9 cellular contexts compared by ENCODE assay signal in genomic region chr14:72513994-72514659, GRCh38.
DNase-seq lines count a peak whose midpoint lies in the region; ATAC-seq, FAIRE-seq and TF ChIP-seq lines count a peak whose summit lies in the region.
"Had no signal": no experiment of that assay in that cellular context is flagged by ENCODE, and none has a peak within 500 bp of the region (broad histone marks: within the 10 kb centered on the region; RNA-seq: fewer than 3 reads in every experiment).

No MANE protein-coding gene starts in this region.

- H3K9ac ChIP-seq in HCT116 (ENCODE audit: low read length), result no peak overlapping the region

- ATAC-seq in HCT116 (peak; percentile 79), HG03571 (IDR thresholded peaks at IDR 0.05; ENCODE audit: unreplicated experiment) (no peak), HG03097 (IDR thresholded peaks at IDR 0.05; ENCODE audit: low FRiP score, unreplicated experiment) (no peak)

- H3K79me2 ChIP-seq in HCT116 (ENCODE audit: insufficient read depth, low read length), result no peaks in the 10 kb centered on the region

- no peaks in the 10 kb centered on the region for H3K9me2 ChIP-seq in HCT116 (ENCODE audit: insufficient read depth)

- no peak overlapping the region for H3K4me3 ChIP-seq in Caco-2 (ENCODE audit: low read depth, low read length)
- no peak overlapping the region for H3K4me3 ChIP-seq in HCT116 (replicated peaks in 1 of 2; ENCODE audit: low read depth in 1 of 2, low read length in 2 of 2)
- H3K4me3 ChIP-seq in small intestine (ENCODE audit: low read depth in 1 of 2, low read length in 2 of 2), result no peak overlapping the region

- H3K36me3 ChIP-seq in Caco-2 (ENCODE audit: control insufficient read depth, insufficient read depth, low read length) (no peaks in the 10 kb centered on the region), HCT116 (ENCODE audit: control insufficient read depth in 1 of 2, insufficient read depth in 2 of 2, low read length in 2 of 2) (no peaks in the 10 kb centered on the region), small intestine (ENCODE audit: control insufficient read depth in 2 of 2, insufficient read depth in 2 of 2, low read length in 2 of 2) (no peaks in the 10 kb centered on the region)

- H3K27ac Mint-ChIP-seq in Caco-2 (ENCODE audit: unreplicated experiment), result no peak overlapping the region
- H3K27ac Mint-ChIP-seq: memory B cell had no signal

- H3K4me1 ChIP-seq in Caco-2, result no peaks in the 10 kb centered on the region
- H3K4me1 ChIP-seq in HCT116 (ENCODE audit: control insufficient read depth in 1 of 2, insufficient read depth in 2 of 2, low read length in 2 of 2), result no peaks in the 10 kb centered on the region
- no peaks in the 10 kb centered on the region for H3K4me1 ChIP-seq in small intestine (ENCODE audit: control insufficient read depth in 2 of 2, insufficient read depth in 1 of 2, low read depth in 1 of 2, low read length in 1 of 2)

- FAIRE-seq in small intestine (lab: Jason Lieb, UNC), result no peak

- intact Hi-C loops in Caco-2 (cut with micrococcal nuclease; ENCODE audit: unreplicated experiment), result loop anchor here (1.0 kb wide), 1 partner anchor 434 kb away; no protein-coding TSS in a partner anchor
- intact Hi-C loops in HCT116 (cut with micrococcal nuclease), result loop anchor here (1.0 to 5.0 kb wide), 2 partner anchors 434 to 958 kb away; no protein-coding TSS in a partner anchor

- POLR2A ChIA-PET in Caco-2 (lab: Charles Lee) (no interaction called here), HCT116 (lab: Charles Lee) (interaction anchor here (1.2 kb wide), 1 partner anchor 380 kb away, joined by 4 read pairs; the partner anchor contains the start of gene DPF3)

- H4K20me1 ChIP-seq in HCT116 (ENCODE audit: insufficient read depth), result no peaks in the 10 kb centered on the region

- 40 to 47% (median 41%) methylated on average over 11 of the region's 11 CpGs for WGBS in small intestine, 3 donors

- no peaks in the 10 kb centered on the region for H3K9me3 ChIP-seq in Caco-2
- no peaks in the 10 kb centered on the region for H3K9me3 ChIP-seq in HCT116 (ENCODE audit: control insufficient read depth in 1 of 2, insufficient read depth in 1 of 2, low read depth in 1 of 2, low read length in 2 of 2)
- no peaks in the 10 kb centered on the region for H3K9me3 ChIP-seq in small intestine (ENCODE audit: control insufficient read depth, low read depth)

- peak; percentile 63 to 66 for TF ChIP-seq CTCF in Caco-2 (IDR thresholded peaks at IDR 0.05; ENCODE audit: insufficient read depth in 1 of 2, low read depth in 1 of 2, low read length in 1 of 2, severe bottlenecking in 1 of 2, unreplicated experiment in 1 of 2)
- TF ChIP-seq CTCF in HCT116 (IDR thresholded peaks at IDR 0.05 in 2 of 3, conservative IDR thresholded peaks at IDR 0.05 in 1 of 3; ENCODE audit: borderline replicate concordance in 1 of 3, insufficient read depth in 1 of 3, low read depth in 2 of 3, low read length in 2 of 3), result peak; percentile 54 to 83 (median 82); a peak in 5 of 6 replicates

- no peak overlapping the region for H3K4me2 ChIP-seq in HCT116 (ENCODE audit: low read length)

- no peak overlapping the region for H2AFZ ChIP-seq in HCT116 (ENCODE audit: low read depth, low read length, poor library complexity, severe bottlenecking)

- no peaks in the 10 kb centered on the region for H3K9me3 Mint-ChIP-seq in Caco-2 (ENCODE audit: unreplicated experiment)
- H3K9me3 Mint-ChIP-seq: memory B cell had no signal

- no TSS peak for BruUV-seq in Caco-2 (replicated peaks; lab: Mats Ljungman, UMichigan)
- no TSS peak for BruUV-seq in HCT116 (replicated peaks; lab: Mats Ljungman, UMichigan)

- H3K36me3 Mint-ChIP-seq in Caco-2 (ENCODE audit: insufficient read depth, unreplicated experiment), result no peaks in the 10 kb centered on the region
- H3K36me3 Mint-ChIP-seq: memory B cell had no signal

- peak; percentile 81 for TF ChIP-seq RAD21 in HCT116 (IDR thresholded peaks at IDR 0.05; ENCODE audit: low read depth)

- peak in 1 of 2 experiments; percentile 29 for DNase-seq in Caco-2
- peak; percentile 10 for DNase-seq in HCT116 (ENCODE audit: low read depth, low spot score)
- DNase-seq in T1000 (lab: John Stamatoyannopoulos, UW), result peak; percentile 34
- DNase-seq in glomerular visceral epithelial cell (ENCODE audit: extremely low spot score), result peak; percentile 60
- peak; percentile 9 for DNase-seq in small intestine
- DNase-seq in mesenteric fat pad (ENCODE audit: low spot score), result no peak

- no peak overlapping the region for H3K4me3 Mint-ChIP-seq in Caco-2 (ENCODE audit: unreplicated experiment)
- H3K4me3 Mint-ChIP-seq: memory B cell had no signal

- H3K27me3 Mint-ChIP-seq in Caco-2 (ENCODE audit: insufficient read depth, unreplicated experiment), result peaks cover 24% of the 10 kb centered on the region
- H3K27me3 Mint-ChIP-seq: memory B cell had no signal

- RAD21 ChIA-PET in HCT116 (lab: Charles Lee; ENCODE audit: low non-redundant PET in 1 of 2, low total read pairs in 2 of 2, uncharacterized antibody in 2 of 2, unreplicated experiment in 2 of 2), result interaction anchor here (0.6 to 1.5 kb wide), 9 partner anchors 380 to 441 kb away, joined by 3 to 6 read pairs (median 4); partner anchors contain the start of genes DPF3 (in 2 of the 2) and DCAF4 (in 1 of the 2)

- TF ChIP-seq POLR2A in HCT116 (IDR thresholded peaks at IDR 0.05; ENCODE audit: borderline replicate concordance, extremely low read depth, insufficient read depth, insufficient read length), result no peak

- H3K27me3 ChIP-seq in Caco-2 (replicated peaks; ENCODE audit: control insufficient read depth, insufficient read depth, low read length) (no peaks in the 10 kb centered on the region), HCT116 (ENCODE audit: insufficient read depth, low read length) (no peaks in the 10 kb centered on the region; the same call in 1 of the 2 replicates), small intestine (ENCODE audit: control insufficient read depth in 2 of 2, insufficient read depth in 2 of 2, low read length in 2 of 2) (no peaks in the 10 kb centered on the region)

- no peaks in the 10 kb centered on the region for H3K4me1 Mint-ChIP-seq in Caco-2 (ENCODE audit: low read depth, unreplicated experiment)

- CTCF ChIA-PET in Caco-2 (lab: Charles Lee), result interaction anchor here (0.6 to 3.4 kb wide), 13 partner anchors 12 to 622 kb away, joined by 3 to 34 read pairs (median 4); partner anchors contain the start of genes DCAF4, DPF3 and PSEN1
- CTCF ChIA-PET in HCT116 (lab: Charles Lee), result interaction anchor here (0.8 to 5.6 kb wide), 21 partner anchors 9 to 958 kb away, joined by 3 to 89 read pairs (median 4); partner anchors contain the start of genes DCAF4 and DPF3

- no peak overlapping the region for H3K27ac ChIP-seq in HCT116 (ENCODE audit: low read depth, low read length)
- H3K27ac ChIP-seq in small intestine (ENCODE audit: low read depth in 1 of 2, low read length in 1 of 2), result no peak overlapping the region

TF ChIP-seq in HCT116, 20 proteins besides CTCF, POLR2A, EP300 and RAD21 (continues in another document):
- TF ChIP-seq JUND (IDR thresholded peaks at IDR 0.05) (no peak), SRF (IDR thresholded peaks at IDR 0.05; ENCODE audit: low read depth) (no peak), EZH2phosphoT487 (IDR thresholded peaks at IDR 0.05; ENCODE audit: borderline replicate concordance) (no peak), ATF3 (IDR thresholded peaks at IDR 0.05) (no peak), CBX3 (IDR thresholded peaks at IDR 0.05; ENCODE audit: low read depth) (no peak), CEBPB (IDR thresholded peaks at IDR 0.05; ENCODE audit: low read depth) (no peak), YY1 (IDR thresholded peaks at IDR 0.05; ENCODE audit: extremely low read depth, insufficient replicate concordance, low read depth, low read length) (no peak), EZH2 (IDR thresholded peaks at IDR 0.05) (no peak), FOSL1 (IDR thresholded peaks at IDR 0.05; ENCODE audit: low read depth) (no peak), ZNF274 (IDR thresholded peaks at IDR 0.05; ENCODE audit: low read depth, low read length) (no peak), ELF1 (IDR thresholded peaks at IDR 0.05; ENCODE audit: borderline replicate concordance, low read depth) (no peak), MAX (IDR thresholded peaks at IDR 0.05) (no peak), SP1 (IDR thresholded peaks at IDR 0.05; ENCODE audit: low read depth) (no peak), SIN3A (IDR thresholded peaks at IDR 0.05; ENCODE audit: low read depth) (no peak), POLR2AphosphoS5 (IDR thresholded peaks at IDR 0.05; ENCODE audit: low read depth, low read length) (no peak), EGR1 (IDR thresholded peaks at IDR 0.05; ENCODE audit: low read depth) (no peak), TCF7L2 (IDR thresholded peaks at IDR 0.05; ENCODE audit: borderline replicate concordance, extremely low read depth, insufficient read depth, insufficient read length) (no peak), ZBTB33 (IDR thresholded peaks at IDR 0.05; ENCODE audit: extremely low read depth, insufficient replicate concordance, low read length) (no peak)
